17 cellular contexts compared by ENCODE assay signal in the genomic region with DNA sequence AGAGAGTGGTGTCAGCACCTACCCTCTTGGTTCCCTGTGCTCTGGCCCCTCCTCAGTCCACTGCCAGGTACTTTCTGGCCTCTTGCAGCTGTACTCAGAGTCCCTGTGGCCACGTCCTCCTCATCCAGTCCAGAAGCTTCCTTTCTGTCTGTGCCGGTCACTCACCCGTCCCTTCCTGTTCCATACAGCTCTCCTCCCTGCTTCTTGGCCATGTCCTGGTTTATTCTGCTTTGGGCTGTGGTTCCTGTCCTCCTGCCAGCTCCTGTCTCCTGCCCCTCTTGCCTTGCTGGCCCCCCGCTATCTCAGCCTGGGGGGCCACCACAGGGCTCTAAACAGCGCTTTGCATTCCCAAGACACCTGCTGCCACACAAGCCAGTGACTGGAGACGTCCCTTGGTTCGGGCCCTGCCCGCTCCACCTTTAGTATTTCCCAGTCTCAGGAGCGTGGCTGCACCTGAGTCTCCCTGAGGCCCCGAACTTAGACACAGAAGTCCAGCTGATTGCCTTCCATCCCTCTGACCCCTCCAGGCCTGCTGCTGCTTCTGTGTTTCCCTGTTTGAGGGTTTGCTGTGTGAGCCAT. TPM values are rescaled to one million over a fixed set of nuclear protein-coding genes. Genes with fewer than 3 reads are reported as not detected.
DNase-seq lines count a peak whose midpoint lies in the region; ATAC-seq and TF ChIP-seq lines count a peak whose summit lies in the region.
"Had no signal": no experiment of that assay in that cellular context is flagged by ENCODE, and none has a peak within 500 bp of the region (broad histone marks: within the 10 kb centered on the region; RNA-seq: fewer than 3 reads in every experiment).

No MANE protein-coding gene starts in this region.

- H3K27ac Mint-ChIP-seq in activated naive CD8-positive, alpha-beta T cell, result peak overlapping the region; percentile 51
- H3K27ac Mint-ChIP-seq in activated naive CD8-positive, alpha-beta T cell treated with anti-CD3 and anti-CD28 coated beads for 36 hours, result no peak overlapping the region
- H3K27ac Mint-ChIP-seq in memory B cell, result peak overlapping the region; percentile 32
- H3K27ac Mint-ChIP-seq: brain had no signal

- 88 to 90% methylated on average over 10 of the region's 10 CpGs for WGBS in upper lobe of left lung, 2 donors

- TF ChIP-seq CTCF in coronary artery (IDR thresholded peaks at IDR 0.05) (no peak), upper lobe of left lung (IDR thresholded peaks at IDR 0.05) (no peak)

- H3K36me3 Mint-ChIP-seq in activated naive CD8-positive, alpha-beta T cell, result peaks cover 2% of the 10 kb centered on the region
- H3K36me3 Mint-ChIP-seq in activated naive CD8-positive, alpha-beta T cell treated with anti-CD3 and anti-CD28 coated beads for 36 hours, result peaks cover 25% of the 10 kb centered on the region
- H3K36me3 Mint-ChIP-seq in memory B cell, result peaks cover 38% of the 10 kb centered on the region

- H3K4me3 ChIP-seq in coronary artery (peak overlapping the region; percentile 36), upper lobe of left lung (peak overlapping the region in 1 of 4 donors; percentile 28)
- H3K4me3 ChIP-seq: psoas muscle had no signal

- TF ChIP-seq POLR2A in upper lobe of left lung (IDR thresholded peaks at IDR 0.05), result no peak

- H3K27me3 ChIP-seq in upper lobe of left lung, result no peaks in the 10 kb centered on the region

- peaks cover 25% of the 10 kb centered on the region for H3K4me1 Mint-ChIP-seq in activated naive CD8-positive, alpha-beta T cell (ENCODE audit: low read depth)
- H3K4me1 Mint-ChIP-seq in activated naive CD8-positive, alpha-beta T cell treated with anti-CD3 and anti-CD28 coated beads for 36 hours, result peaks cover 26% of the 10 kb centered on the region
- H3K4me1 Mint-ChIP-seq in memory B cell, result peaks cover 4% of the 10 kb centered on the region
- H3K4me1 Mint-ChIP-seq: brain had no signal

- no peak for TF ChIP-seq EP300 in upper lobe of left lung (IDR thresholded peaks at IDR 0.05)

- H3K4me1 ChIP-seq in upper lobe of left lung, result peaks cover 2 to 11% (median 4%) of the 10 kb centered on the region in 4 donors
- H3K4me1 ChIP-seq: psoas muscle had no signal

- H3K9me3 ChIP-seq in upper lobe of left lung, result no peaks in the 10 kb centered on the region
- H3K9me3 ChIP-seq: psoas muscle had no signal

- no peak for ATAC-seq in memory B cell (ENCODE audit: low read depth)
- ATAC-seq in upper lobe of left lung (ENCODE audit: low FRiP score in 2 of 2), result peak in 1 of 2 donors; percentile 14
- no peak for ATAC-seq in GM21447 (IDR thresholded peaks at IDR 0.05; ENCODE audit: unreplicated experiment)
- ATAC-seq: Panc1 had no signal

- H3K4me3 Mint-ChIP-seq in activated naive CD8-positive, alpha-beta T cell, result no peak overlapping the region
- no peak overlapping the region for H3K4me3 Mint-ChIP-seq in activated naive CD8-positive, alpha-beta T cell treated with anti-CD3 and anti-CD28 coated beads for 36 hours
- no peak overlapping the region for H3K4me3 Mint-ChIP-seq in memory B cell
- H3K4me3 Mint-ChIP-seq: brain had no signal

- H3K27me3 Mint-ChIP-seq in activated naive CD8-positive, alpha-beta T cell, result no peaks in the 10 kb centered on the region
- no peaks in the 10 kb centered on the region for H3K27me3 Mint-ChIP-seq in activated naive CD8-positive, alpha-beta T cell treated with anti-CD3 and anti-CD28 coated beads for 36 hours
- H3K27me3 Mint-ChIP-seq in memory B cell, result no peaks in the 10 kb centered on the region
- H3K27me3 Mint-ChIP-seq: brain had no signal

- no peak for DNase-seq in activated naive CD8-positive, alpha-beta T cell treated with anti-CD3 and anti-CD28 coated beads for 36 hours
- DNase-seq in coronary artery (ENCODE audit: low spot score), result peak; percentile 45
- no peak for DNase-seq in memory B cell (ENCODE audit: low spot score in 2 of 2)
- no peak for DNase-seq in upper lobe of left lung
- DNase-seq in cerebellum (ENCODE audit: low spot score), result no peak
- no peak for DNase-seq in AML-193 (lab: John Stamatoyannopoulos, UW)
- DNase-seq: activated CD4-positive, CD25-positive, alpha-beta regulatory T cell treated with anti-CD3 and anti-CD28 coated beads, Interleukin-2, amount 50 U/mL, for 72 hours; islet precursor cell; NCI-H187; NCI-H524 treated with DMSO at 0.1 percent for 48 hours; psoas muscle had no signal

- peaks cover 24 to 99% (median 77%) of the 10 kb centered on the region in 4 donors for H3K36me3 ChIP-seq in upper lobe of left lung

- H3K27ac ChIP-seq in coronary artery (peak overlapping the region in 1 of 2 donors; percentile 72), upper lobe of left lung (peak overlapping the region; percentile 70 to 77 (median 74))
- H3K27ac ChIP-seq: psoas muscle had no signal

- H3K9me3 Mint-ChIP-seq in activated naive CD8-positive, alpha-beta T cell (ENCODE audit: low read depth), result no peaks in the 10 kb centered on the region
- no peaks in the 10 kb centered on the region for H3K9me3 Mint-ChIP-seq in activated naive CD8-positive, alpha-beta T cell treated with anti-CD3 and anti-CD28 coated beads for 36 hours
- no peaks in the 10 kb centered on the region for H3K9me3 Mint-ChIP-seq in memory B cell
- H3K9me3 Mint-ChIP-seq: brain had no signal

RNA-seq across cellular contexts. Expression of a gene that starts 15.5 kb away (rescaled TPM):
- 100 to 1,000 TPM; 142 to 144 TPM for total RNA-seq in activated naive CD8-positive, alpha-beta T cell treated with anti-CD3 and anti-CD28 coated beads for 36 hours
- total RNA-seq in upper lobe of left lung (10 to 100 TPM; 14.7 to 27.5 (median 22.3) TPM), cerebellum (11.4 TPM)

RNA-seq across cellular contexts. Expression of a gene that starts 24.7 kb away (rescaled TPM):
- 10 to 100 TPM; 59.0 to 60.0 TPM for total RNA-seq in activated naive CD8-positive, alpha-beta T cell treated with anti-CD3 and anti-CD28 coated beads for 36 hours
- 10 to 100 TPM; 10.1 to 31.0 (median 17.9) TPM for total RNA-seq in upper lobe of left lung
- total RNA-seq in cerebellum, result 26.9 TPM

RNA-seq across cellular contexts. Expression of a gene that starts 46.1 kb away (rescaled TPM):
- total RNA-seq in activated naive CD8-positive, alpha-beta T cell treated with anti-CD3 and anti-CD28 coated beads for 36 hours, result not detected
- total RNA-seq in upper lobe of left lung (not detected), cerebellum (not detected)
- total RNA-seq: HT1080; psoas muscle; T-helper 1 cell treated with Interleukin-12 subunit alpha and Interleukin-12 subunit beta and Interleukin-4 antibody, amounts not matched to agents 30 ng/mL and 1 ng/mL, for 36 hours had no signal

Comparison
In these comparisons a context has a peak if more than half of its experiments do, and no peak if none do; other contexts are left out.
1. RNA of a gene that starts 15.5 kb away (total RNA-seq): 142 to 144 TPM in activated naive CD8-positive, alpha-beta T cell treated with anti-CD3 and anti-CD28 coated beads for 36 hours; 14.7 to 27.5 TPM in upper lobe of left lung and 11.4 TPM in cerebellum (single experiment); every median in the first group is over 4 times any median in the second.